23 cellular contexts compared by ENCODE assay signal in genomic region chr4:71147261-71147660, GRCh38.
"Had no signal": no experiment of that assay in that cellular context is flagged by ENCODE, and none has a peak within 500 bp of the region (broad histone marks: within the 10 kb centered on the region; RNA-seq: fewer than 3 reads in every experiment).

No MANE protein-coding gene starts in this region.

- H3K4me3 ChIP-seq: left lung, right lobe of liver, testis, vagina had no signal

- H3K36me3 Mint-ChIP-seq: activated naive CD4-positive, alpha-beta T cell treated with anti-CD3 and anti-CD28 coated beads, Interleukin-2, amount 10 ng/mL, durations not matched to agents 7 days and 5 days; stimulated activated memory B cell treated with anti-CD40 and anti-IgM and Interleukin-4, amounts not matched to agents 10 μg/mL and 1 μg/mL and 100 μg/mL, for 72 hours; type B pancreatic cell had no signal

- H3K9me3 Mint-ChIP-seq: activated naive CD4-positive, alpha-beta T cell treated with anti-CD3 and anti-CD28 coated beads, Interleukin-2, amount 10 ng/mL, durations not matched to agents 7 days and 5 days; central memory CD8-positive, alpha-beta T cell; neural crest cell; type B pancreatic cell had no signal

- ATAC-seq: activated T-cell treated with anti-CD3 and anti-CD28 coated beads, Interleukin-2, amount 50 U/mL, for 72 hours; left lung; naive thymus-derived CD4-positive, alpha-beta T cell; right lobe of liver; stimulated activated memory B cell treated with anti-CD40 and anti-IgM and Interleukin-4, amounts not matched to agents 10 μg/mL and 1 μg/mL and 100 μg/mL, for 72 hours had no signal

- H3K4me3 Mint-ChIP-seq: activated naive CD4-positive, alpha-beta T cell treated with anti-CD3 and anti-CD28 coated beads, Interleukin-2, amount 10 ng/mL, durations not matched to agents 7 days and 5 days; activated T-cell treated with anti-CD3 and anti-CD28 coated beads, Interleukin-2, amount 50 U/mL, for 72 hours; central memory CD8-positive, alpha-beta T cell; naive thymus-derived CD4-positive, alpha-beta T cell; neural crest cell; stimulated activated memory B cell treated with anti-CD40 and anti-IgM and Interleukin-4, amounts not matched to agents 10 μg/mL and 1 μg/mL and 100 μg/mL, for 72 hours; type B pancreatic cell had no signal

- H3K27me3 Mint-ChIP-seq: central memory CD8-positive, alpha-beta T cell; type B pancreatic cell had no signal

- DNase-seq: activated CD4-positive, alpha-beta T cell treated with anti-CD3 and anti-CD28 coated beads for 4 hours; activated CD4-positive, alpha-beta T cell treated with anti-CD3 and anti-CD28 coated beads, Interleukin-2, amount 50 U/mL, for 48 hours; activated CD4-positive, CD25-positive, alpha-beta regulatory T cell; activated effector memory CD4-positive, alpha-beta T cell treated with anti-CD3 and anti-CD28 coated beads, Interleukin-2, amount 50 U/mL, for 16 hours; activated naive CD4-positive, alpha-beta T cell treated with anti-CD3 and anti-CD28 coated beads, Interleukin-2, amount 10 ng/mL, durations not matched to agents 7 days and 5 days; activated T-cell treated with anti-CD3 and anti-CD28 coated beads, Interleukin-2, amount 50 U/mL, for 72 hours; effector memory CD4-positive, alpha-beta T cell; foreskin melanocyte; kidney; left lung; naive thymus-derived CD4-positive, alpha-beta T cell; occipital lobe; posterior cingulate gyrus; right lobe of liver; small intestine; stimulated activated CD4-positive, alpha-beta T cell treated with anti-CD3 and anti-CD28 coated beads, Interleukin-15, amount 100 ng/mL, for 24 hours; T1000; testis had no signal

- H3K4me1 Mint-ChIP-seq: activated naive CD4-positive, alpha-beta T cell treated with anti-CD3 and anti-CD28 coated beads, Interleukin-2, amount 10 ng/mL, durations not matched to agents 7 days and 5 days; central memory CD8-positive, alpha-beta T cell; naive thymus-derived CD4-positive, alpha-beta T cell; neural crest cell; stimulated activated memory B cell treated with anti-CD40 and anti-IgM and Interleukin-4, amounts not matched to agents 10 μg/mL and 1 μg/mL and 100 μg/mL, for 72 hours had no signal

- H3K27ac Mint-ChIP-seq: activated naive CD4-positive, alpha-beta T cell treated with anti-CD3 and anti-CD28 coated beads, Interleukin-2, amount 10 ng/mL, durations not matched to agents 7 days and 5 days; activated T-cell treated with anti-CD3 and anti-CD28 coated beads, Interleukin-2, amount 50 U/mL, for 72 hours; stimulated activated memory B cell treated with anti-CD40 and anti-IgM and Interleukin-4, amounts not matched to agents 10 μg/mL and 1 μg/mL and 100 μg/mL, for 72 hours; type B pancreatic cell had no signal
